In the genomic region with DNA sequence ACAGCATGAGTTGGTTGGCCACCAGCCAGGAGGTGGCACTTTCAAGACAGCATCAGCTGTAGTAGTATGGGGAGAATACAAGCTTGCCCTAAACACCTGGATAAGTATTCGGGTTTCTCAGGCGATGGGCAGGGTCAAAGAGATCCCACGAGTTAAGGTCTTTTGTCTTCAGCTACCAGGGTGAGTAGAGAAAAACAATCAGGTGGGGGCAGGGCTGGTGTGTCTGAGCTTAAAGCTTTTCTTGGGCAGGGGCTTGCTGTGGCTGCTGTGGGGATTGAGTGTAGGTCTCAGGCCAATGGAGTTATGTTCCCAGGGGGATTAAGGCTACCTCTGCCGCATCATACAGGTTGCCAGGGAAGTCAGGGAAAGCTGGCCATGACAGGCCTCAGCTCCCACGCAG, we compare ENCODE assay signal across 2 cellular contexts.
TF ChIP-seq lines count a peak whose summit lies in the region.

No MANE protein-coding gene starts in this region.

TF ChIP-seq in WTC11, 78 proteins besides CTCF, POLR2A, EP300 and RAD21:
- TF ChIP-seq FOXJ3 (CRISPR knock-in tag; IDR thresholded peaks at IDR 0.05; ENCODE audit: borderline replicate concordance) (no peak), AFF4 (CRISPR knock-in tag; IDR thresholded peaks at IDR 0.05; ENCODE audit: borderline replicate concordance) (no peak), ESRRA (CRISPR knock-in tag; IDR thresholded peaks at IDR 0.05; ENCODE audit: borderline replicate concordance) (no peak), JAZF1 (CRISPR knock-in tag; IDR thresholded peaks at IDR 0.05) (no peak), TCF7 (CRISPR knock-in tag; IDR thresholded peaks at IDR 0.05; ENCODE audit: low read depth) (no peak), STAT6 (CRISPR knock-in tag; conservative IDR thresholded peaks at IDR 0.05; ENCODE audit: low read depth) (no peak), JUN (CRISPR knock-in tag; IDR thresholded peaks at IDR 0.05) (no peak), CBFB (CRISPR knock-in tag; IDR thresholded peaks at IDR 0.05; ENCODE audit: low read depth) (no peak), ATF1 (CRISPR knock-in tag; IDR thresholded peaks at IDR 0.05) (no peak)
- TF ChIP-seq, protein P1, sequence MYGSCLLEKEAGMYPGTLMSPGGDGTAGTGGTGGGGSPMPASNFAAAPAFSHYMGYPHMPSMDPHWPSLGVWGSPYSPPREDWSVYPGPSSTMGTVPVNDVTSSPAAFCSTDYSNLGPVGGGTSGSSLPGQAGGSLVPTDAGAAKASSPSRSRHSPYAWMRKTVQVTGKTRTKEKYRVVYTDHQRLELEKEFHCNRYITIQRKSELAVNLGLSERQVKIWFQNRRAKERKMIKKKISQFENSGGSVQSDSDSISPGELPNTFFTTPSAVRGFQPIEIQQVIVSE (CRISPR knock-in tag; IDR thresholded peaks at IDR 0.05; ENCODE audit: borderline replicate concordance): no peak
- TF ChIP-seq, protein P2, sequence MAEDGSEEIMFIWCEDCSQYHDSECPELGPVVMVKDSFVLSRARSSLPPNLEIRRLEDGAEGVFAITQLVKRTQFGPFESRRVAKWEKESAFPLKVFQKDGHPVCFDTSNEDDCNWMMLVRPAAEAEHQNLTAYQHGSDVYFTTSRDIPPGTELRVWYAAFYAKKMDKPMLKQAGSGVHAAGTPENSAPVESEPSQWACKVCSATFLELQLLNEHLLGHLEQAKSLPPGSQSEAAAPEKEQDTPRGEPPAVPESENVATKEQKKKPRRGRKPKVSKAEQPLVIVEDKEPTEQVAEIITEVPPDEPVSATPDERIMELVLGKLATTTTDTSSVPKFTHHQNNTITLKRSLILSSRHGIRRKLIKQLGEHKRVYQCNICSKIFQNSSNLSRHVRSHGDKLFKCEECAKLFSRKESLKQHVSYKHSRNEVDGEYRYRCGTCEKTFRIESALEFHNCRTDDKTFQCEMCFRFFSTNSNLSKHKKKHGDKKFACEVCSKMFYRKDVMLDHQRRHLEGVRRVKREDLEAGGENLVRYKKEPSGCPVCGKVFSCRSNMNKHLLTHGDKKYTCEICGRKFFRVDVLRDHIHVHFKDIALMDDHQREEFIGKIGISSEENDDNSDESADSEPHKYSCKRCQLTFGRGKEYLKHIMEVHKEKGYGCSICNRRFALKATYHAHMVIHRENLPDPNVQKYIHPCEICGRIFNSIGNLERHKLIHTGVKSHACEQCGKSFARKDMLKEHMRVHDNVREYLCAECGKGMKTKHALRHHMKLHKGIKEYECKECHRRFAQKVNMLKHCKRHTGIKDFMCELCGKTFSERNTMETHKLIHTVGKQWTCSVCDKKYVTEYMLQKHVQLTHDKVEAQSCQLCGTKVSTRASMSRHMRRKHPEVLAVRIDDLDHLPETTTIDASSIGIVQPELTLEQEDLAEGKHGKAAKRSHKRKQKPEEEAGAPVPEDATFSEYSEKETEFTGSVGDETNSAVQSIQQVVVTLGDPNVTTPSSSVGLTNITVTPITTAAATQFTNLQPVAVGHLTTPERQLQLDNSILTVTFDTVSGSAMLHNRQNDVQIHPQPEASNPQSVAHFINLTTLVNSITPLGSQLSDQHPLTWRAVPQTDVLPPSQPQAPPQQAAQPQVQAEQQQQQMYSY (CRISPR knock-in tag; IDR thresholded peaks at IDR 0.05): no peak

TF ChIP-seq in HepG2, 621 proteins besides CTCF, POLR2A, EP300 and RAD21 (continued from another document):
- TF ChIP-seq PLRG1 (conservative IDR thresholded peaks at IDR 0.05): no peak
- no peak for TF ChIP-seq PATZ1 (CRISPR knock-in tag; IDR thresholded peaks at IDR 0.05)
- no peak for TF ChIP-seq GZF1 (CRISPR knock-in tag; IDR thresholded peaks at IDR 0.05)
